In genomic region chr6:21539621-21540100, GRCh38 we compare ENCODE assay signal across 17 cellular contexts. TPM values are rescaled to one million over a fixed set of nuclear protein-coding genes. Genes with fewer than 3 reads are reported as not detected.
DNase-seq lines count a peak whose midpoint lies in the region; ATAC-seq and TF ChIP-seq lines count a peak whose summit lies in the region.
"Had no signal": no experiment of that assay in that cellular context is flagged by ENCODE, and none has a peak within 500 bp of the region (broad histone marks: within the 10 kb centered on the region; RNA-seq: fewer than 3 reads in every experiment).

No MANE protein-coding gene starts in this region.

- H4K12ac ChIP-seq in trophoblast cell (ENCODE audit: low read depth, low read length) = no peak overlapping the region

- no peak overlapping the region for H3K4me3 Mint-ChIP-seq in immature natural killer cell
- H3K4me3 Mint-ChIP-seq: CD8-positive, alpha-beta memory T cell had no signal

- no peak for TF ChIP-seq CTCF in WERI-Rb-1 (IDR thresholded peaks at IDR 0.05; ENCODE audit: low read depth, low read length)

- peaks cover 2 to 6% of the 10 kb centered on the region in 2 experiments for H3K4me1 ChIP-seq in trophoblast cell (ENCODE audit: control insufficient read depth in 1 of 2, insufficient read depth in 2 of 2, low read length in 2 of 2)
- H3K4me1 ChIP-seq: BLaER1, Caco-2, HAP-1 had no signal

- DNase-seq in D341Med (ENCODE audit: low spot score) (peak; percentile 58), HuH-7.5 (ENCODE audit: low spot score) (peak; percentile 19), WERI-Rb-1 (peak; percentile 41), trophoblast cell (no peak), immature natural killer cell (no peak), NCI-H187 treated with DMSO at 0.1 percent for 48 hours (lab: John Stamatoyannopoulos, UW) (no peak)
- DNase-seq: 8988T; AML-193; CD8-positive, alpha-beta memory T cell; DMS 273 treated with DMSO at 0.1 percent for 48 hours; DMS79 treated with DMSO at 0.1 percent for 48 hours; EL; GDM1 had no signal

- no peak overlapping the region for H2BK120ac ChIP-seq in trophoblast cell (ENCODE audit: insufficient read depth, low read length, poor library complexity)

- H3K4me3 ChIP-seq in WERI-Rb-1 (ENCODE audit: low read depth, low read length) (no peak overlapping the region), trophoblast cell (ENCODE audit: low read depth, low read length) (no peak overlapping the region)
- H3K4me3 ChIP-seq: BLaER1, HAP-1 had no signal

- no peak overlapping the region for H3K23ac ChIP-seq in trophoblast cell (ENCODE audit: low read length)

- H3K36me3 Mint-ChIP-seq in immature natural killer cell = no peaks in the 10 kb centered on the region
- H3K36me3 Mint-ChIP-seq: CD8-positive, alpha-beta memory T cell had no signal

- H3K79me1 ChIP-seq in trophoblast cell (ENCODE audit: low read length) = no peaks in the 10 kb centered on the region

- H3K9me3 Mint-ChIP-seq in immature natural killer cell = peaks cover 0 to 4% (median 0%) of the 10 kb centered on the region in 6 donors

- H2AFZ ChIP-seq in trophoblast cell (ENCODE audit: insufficient read depth, low read length, poor library complexity) = no peak overlapping the region

- H3K9ac ChIP-seq in trophoblast cell (ENCODE audit: low read length) = no peak overlapping the region
- H3K9ac ChIP-seq: BLaER1 had no signal

- H4K8ac ChIP-seq in trophoblast cell (ENCODE audit: low read depth, low read length) = no peak overlapping the region

- H3K27ac Mint-ChIP-seq in immature natural killer cell = no peak overlapping the region
- H3K27ac Mint-ChIP-seq: CD8-positive, alpha-beta memory T cell had no signal

- H3K9me3 ChIP-seq in WERI-Rb-1 (ENCODE audit: severe bottlenecking) (no peaks in the 10 kb centered on the region), trophoblast cell (ENCODE audit: insufficient read depth, low read depth, low read length) (no peaks in the 10 kb centered on the region)
- H3K9me3 ChIP-seq: Caco-2, HAP-1 had no signal

- no peaks in the 10 kb centered on the region for H3K4me1 Mint-ChIP-seq in immature natural killer cell
- H3K4me1 Mint-ChIP-seq: CD8-positive, alpha-beta memory T cell had no signal

- no peak overlapping the region for H3K4me2 ChIP-seq in trophoblast cell (ENCODE audit: low read length)
- H3K4me2 ChIP-seq: BLaER1 had no signal

- H2BK12ac ChIP-seq in trophoblast cell (ENCODE audit: low read length) = peak overlapping the region; percentile 42

- peak overlapping the region; percentile 16 for H2AK5ac ChIP-seq in trophoblast cell (ENCODE audit: low read length)

- peaks cover 2 to 5% (median 3%) of the 10 kb centered on the region in 3 donors for H3K27me3 Mint-ChIP-seq in immature natural killer cell (ENCODE audit: low read depth in 3 of 3)

- H4K91ac ChIP-seq in trophoblast cell (ENCODE audit: low read depth, low read length) = no peak overlapping the region

- H3K36me3 ChIP-seq in WERI-Rb-1 (no peaks in the 10 kb centered on the region), trophoblast cell (ENCODE audit: control insufficient read depth in 1 of 2, insufficient read depth in 2 of 2, low read length in 2 of 2) (no peaks in the 10 kb centered on the region)
- H3K36me3 ChIP-seq: BLaER1, HAP-1 had no signal

- no peak overlapping the region for H3K18ac ChIP-seq in trophoblast cell (ENCODE audit: low read length)

- no peak overlapping the region for H3K14ac ChIP-seq in trophoblast cell (ENCODE audit: low read length)

- no peak for ATAC-seq in HG03039 (IDR thresholded peaks at IDR 0.05; ENCODE audit: unreplicated experiment)

- no peak overlapping the region for H2BK5ac ChIP-seq in trophoblast cell (ENCODE audit: low read depth, low read length, poor library complexity)

- H3K27ac ChIP-seq in WERI-Rb-1 (no peak overlapping the region), trophoblast cell (ENCODE audit: low read depth, low read length) (no peak overlapping the region)
- H3K27ac ChIP-seq: BLaER1 had no signal

- H3K79me2 ChIP-seq in trophoblast cell (ENCODE audit: control insufficient read depth, insufficient read depth, low read length, poor library complexity) = no peaks in the 10 kb centered on the region

- H3K4ac ChIP-seq in trophoblast cell (ENCODE audit: low read depth, low read length) = no peak overlapping the region

- H3K27me3 ChIP-seq in WERI-Rb-1 (ENCODE audit: insufficient read depth, low read depth, severe bottlenecking) (no peaks in the 10 kb centered on the region), trophoblast cell (ENCODE audit: insufficient read depth, low read length) (no peaks in the 10 kb centered on the region)
- H3K27me3 ChIP-seq: BLaER1 had no signal

- no CpG with 5 or more reads among the region's 4 CpGs for WGBS in trophoblast cell (ENCODE audit: extremely low coverage, insufficient coverage, insufficient read length)

RNA-seq across cellular contexts. Expression of gene SOX4, which starts 53.9 kb away (rescaled TPM):
- 117 and 120 TPM in 2 replicates for polyA plus RNA-seq in trophoblast cell (2013)
- 1 to 10 TPM in 2 of 3 donors, under 1 TPM in 1; 0.75 to 1.7 (median 1.6) TPM for polyA plus RNA-seq in immature natural killer cell

Comparison
In these comparisons a context has a peak if more than half of its experiments do, and no peak if none do; other contexts are left out.
1. DNase-seq: peak in D341Med (single experiment), HuH-7.5 (single experiment) and WERI-Rb-1 (single experiment); none in trophoblast cell (0 of 2), immature natural killer cell (0 of 3) and NCI-H187 treated with DMSO at 0.1 percent for 48 hours (single experiment).